ENCODE assay signal across 2 cellular contexts in the genomic region with DNA sequence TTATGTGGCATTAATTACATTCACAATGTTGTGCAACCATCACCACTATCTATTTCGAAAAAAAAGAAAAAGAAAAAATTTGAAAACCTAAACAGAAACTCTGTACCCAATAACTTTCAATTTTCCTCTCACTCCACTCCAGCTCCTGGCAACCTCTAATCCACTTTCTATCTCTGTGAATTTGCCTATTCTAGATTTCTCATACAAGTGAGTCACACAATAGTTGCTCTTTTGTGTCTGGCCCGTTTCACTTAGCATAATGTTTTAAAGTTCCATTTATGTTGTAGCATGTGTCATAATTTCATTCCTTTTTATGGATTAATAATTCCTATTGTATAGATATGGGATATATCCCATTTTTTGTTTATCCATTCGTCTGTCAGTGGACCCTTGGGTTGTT.
TF ChIP-seq lines count a peak whose summit lies in the region.

No MANE protein-coding gene starts in this region.

TF ChIP-seq in SK-N-SH, 30 proteins besides CTCF, POLR2A, EP300 and RAD21 (continued from another document):
- TF ChIP-seq, protein P1, sequence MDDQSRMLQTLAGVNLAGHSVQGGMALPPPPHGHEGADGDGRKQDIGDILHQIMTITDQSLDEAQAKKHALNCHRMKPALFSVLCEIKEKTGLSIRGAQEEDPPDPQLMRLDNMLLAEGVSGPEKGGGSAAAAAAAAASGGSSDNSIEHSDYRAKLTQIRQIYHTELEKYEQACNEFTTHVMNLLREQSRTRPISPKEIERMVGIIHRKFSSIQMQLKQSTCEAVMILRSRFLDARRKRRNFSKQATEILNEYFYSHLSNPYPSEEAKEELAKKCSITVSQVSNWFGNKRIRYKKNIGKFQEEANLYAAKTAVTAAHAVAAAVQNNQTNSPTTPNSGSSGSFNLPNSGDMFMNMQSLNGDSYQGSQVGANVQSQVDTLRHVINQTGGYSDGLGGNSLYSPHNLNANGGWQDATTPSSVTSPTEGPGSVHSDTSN (IDR thresholded peaks at IDR 0.05), result no peak
- TF ChIP-seq, protein P2, sequence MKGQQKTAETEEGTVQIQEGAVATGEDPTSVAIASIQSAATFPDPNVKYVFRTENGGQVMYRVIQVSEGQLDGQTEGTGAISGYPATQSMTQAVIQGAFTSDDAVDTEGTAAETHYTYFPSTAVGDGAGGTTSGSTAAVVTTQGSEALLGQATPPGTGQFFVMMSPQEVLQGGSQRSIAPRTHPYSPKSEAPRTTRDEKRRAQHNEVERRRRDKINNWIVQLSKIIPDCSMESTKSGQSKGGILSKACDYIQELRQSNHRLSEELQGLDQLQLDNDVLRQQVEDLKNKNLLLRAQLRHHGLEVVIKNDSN (IDR thresholded peaks at IDR 0.05; ENCODE audit: borderline replicate concordance, low read depth), result no peak
- TF ChIP-seq MEF2A (IDR thresholded peaks at IDR 0.05; ENCODE audit: borderline replicate concordance, low read depth) (no peak), EZH2phosphoT487 (IDR thresholded peaks at IDR 0.05; ENCODE audit: borderline replicate concordance, low read depth) (no peak), SIN3A (IDR thresholded peaks at IDR 0.05; ENCODE audit: borderline replicate concordance, low read depth, low read length) (no peak)
- TF ChIP-seq, protein P3, sequence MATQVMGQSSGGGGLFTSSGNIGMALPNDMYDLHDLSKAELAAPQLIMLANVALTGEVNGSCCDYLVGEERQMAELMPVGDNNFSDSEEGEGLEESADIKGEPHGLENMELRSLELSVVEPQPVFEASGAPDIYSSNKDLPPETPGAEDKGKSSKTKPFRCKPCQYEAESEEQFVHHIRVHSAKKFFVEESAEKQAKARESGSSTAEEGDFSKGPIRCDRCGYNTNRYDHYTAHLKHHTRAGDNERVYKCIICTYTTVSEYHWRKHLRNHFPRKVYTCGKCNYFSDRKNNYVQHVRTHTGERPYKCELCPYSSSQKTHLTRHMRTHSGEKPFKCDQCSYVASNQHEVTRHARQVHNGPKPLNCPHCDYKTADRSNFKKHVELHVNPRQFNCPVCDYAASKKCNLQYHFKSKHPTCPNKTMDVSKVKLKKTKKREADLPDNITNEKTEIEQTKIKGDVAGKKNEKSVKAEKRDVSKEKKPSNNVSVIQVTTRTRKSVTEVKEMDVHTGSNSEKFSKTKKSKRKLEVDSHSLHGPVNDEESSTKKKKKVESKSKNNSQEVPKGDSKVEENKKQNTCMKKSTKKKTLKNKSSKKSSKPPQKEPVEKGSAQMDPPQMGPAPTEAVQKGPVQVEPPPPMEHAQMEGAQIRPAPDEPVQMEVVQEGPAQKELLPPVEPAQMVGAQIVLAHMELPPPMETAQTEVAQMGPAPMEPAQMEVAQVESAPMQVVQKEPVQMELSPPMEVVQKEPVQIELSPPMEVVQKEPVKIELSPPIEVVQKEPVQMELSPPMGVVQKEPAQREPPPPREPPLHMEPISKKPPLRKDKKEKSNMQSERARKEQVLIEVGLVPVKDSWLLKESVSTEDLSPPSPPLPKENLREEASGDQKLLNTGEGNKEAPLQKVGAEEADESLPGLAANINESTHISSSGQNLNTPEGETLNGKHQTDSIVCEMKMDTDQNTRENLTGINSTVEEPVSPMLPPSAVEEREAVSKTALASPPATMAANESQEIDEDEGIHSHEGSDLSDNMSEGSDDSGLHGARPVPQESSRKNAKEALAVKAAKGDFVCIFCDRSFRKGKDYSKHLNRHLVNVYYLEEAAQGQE (IDR thresholded peaks at IDR 0.05; ENCODE audit: low read depth, low read length), result no peak
- TF ChIP-seq, protein P4, sequence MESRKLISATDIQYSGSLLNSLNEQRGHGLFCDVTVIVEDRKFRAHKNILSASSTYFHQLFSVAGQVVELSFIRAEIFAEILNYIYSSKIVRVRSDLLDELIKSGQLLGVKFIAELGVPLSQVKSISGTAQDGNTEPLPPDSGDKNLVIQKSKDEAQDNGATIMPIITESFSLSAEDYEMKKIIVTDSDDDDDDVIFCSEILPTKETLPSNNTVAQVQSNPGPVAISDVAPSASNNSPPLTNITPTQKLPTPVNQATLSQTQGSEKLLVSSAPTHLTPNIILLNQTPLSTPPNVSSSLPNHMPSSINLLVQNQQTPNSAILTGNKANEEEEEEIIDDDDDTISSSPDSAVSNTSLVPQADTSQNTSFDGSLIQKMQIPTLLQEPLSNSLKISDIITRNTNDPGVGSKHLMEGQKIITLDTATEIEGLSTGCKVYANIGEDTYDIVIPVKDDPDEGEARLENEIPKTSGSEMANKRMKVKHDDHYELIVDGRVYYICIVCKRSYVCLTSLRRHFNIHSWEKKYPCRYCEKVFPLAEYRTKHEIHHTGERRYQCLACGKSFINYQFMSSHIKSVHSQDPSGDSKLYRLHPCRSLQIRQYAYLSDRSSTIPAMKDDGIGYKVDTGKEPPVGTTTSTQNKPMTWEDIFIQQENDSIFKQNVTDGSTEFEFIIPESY (IDR thresholded peaks at IDR 0.05; ENCODE audit: borderline replicate concordance, low read depth), result no peak
- TF ChIP-seq, protein P5, sequence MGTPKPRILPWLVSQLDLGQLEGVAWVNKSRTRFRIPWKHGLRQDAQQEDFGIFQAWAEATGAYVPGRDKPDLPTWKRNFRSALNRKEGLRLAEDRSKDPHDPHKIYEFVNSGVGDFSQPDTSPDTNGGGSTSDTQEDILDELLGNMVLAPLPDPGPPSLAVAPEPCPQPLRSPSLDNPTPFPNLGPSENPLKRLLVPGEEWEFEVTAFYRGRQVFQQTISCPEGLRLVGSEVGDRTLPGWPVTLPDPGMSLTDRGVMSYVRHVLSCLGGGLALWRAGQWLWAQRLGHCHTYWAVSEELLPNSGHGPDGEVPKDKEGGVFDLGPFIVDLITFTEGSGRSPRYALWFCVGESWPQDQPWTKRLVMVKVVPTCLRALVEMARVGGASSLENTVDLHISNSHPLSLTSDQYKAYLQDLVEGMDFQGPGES (IDR thresholded peaks at IDR 0.05; ENCODE audit: low read depth, low read length), result no peak
TF ChIP-seq in SK-N-SH: peak in this region for 0.

TF ChIP-seq in SK-N-SH treated with all-trans-retinoic acid at 6 μM for 48 hours, 23 proteins besides CTCF, POLR2A, EP300 and RAD21 (continued from another document):
- TF ChIP-seq, protein P6, sequence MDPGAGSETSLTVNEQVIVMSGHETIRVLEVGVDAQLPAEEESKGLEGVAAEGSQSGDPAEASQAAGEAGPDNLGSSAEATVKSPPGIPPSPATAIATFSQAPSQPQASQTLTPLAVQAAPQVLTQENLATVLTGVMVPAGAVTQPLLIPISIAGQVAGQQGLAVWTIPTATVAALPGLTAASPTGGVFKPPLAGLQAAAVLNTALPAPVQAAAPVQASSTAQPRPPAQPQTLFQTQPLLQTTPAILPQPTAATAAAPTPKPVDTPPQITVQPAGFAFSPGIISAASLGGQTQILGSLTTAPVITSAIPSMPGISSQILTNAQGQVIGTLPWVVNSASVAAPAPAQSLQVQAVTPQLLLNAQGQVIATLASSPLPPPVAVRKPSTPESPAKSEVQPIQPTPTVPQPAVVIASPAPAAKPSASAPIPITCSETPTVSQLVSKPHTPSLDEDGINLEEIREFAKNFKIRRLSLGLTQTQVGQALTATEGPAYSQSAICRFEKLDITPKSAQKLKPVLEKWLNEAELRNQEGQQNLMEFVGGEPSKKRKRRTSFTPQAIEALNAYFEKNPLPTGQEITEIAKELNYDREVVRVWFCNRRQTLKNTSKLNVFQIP (CRISPR knock-in tag; IDR thresholded peaks at IDR 0.05; ENCODE audit: borderline replicate concordance, low read depth), result no peak
- no peak for TF ChIP-seq OSR1 (CRISPR knock-in tag; IDR thresholded peaks at IDR 0.05)
- no peak for TF ChIP-seq SNAI2 (CRISPR knock-in tag; IDR thresholded peaks at IDR 0.05)
- TF ChIP-seq, protein P7, sequence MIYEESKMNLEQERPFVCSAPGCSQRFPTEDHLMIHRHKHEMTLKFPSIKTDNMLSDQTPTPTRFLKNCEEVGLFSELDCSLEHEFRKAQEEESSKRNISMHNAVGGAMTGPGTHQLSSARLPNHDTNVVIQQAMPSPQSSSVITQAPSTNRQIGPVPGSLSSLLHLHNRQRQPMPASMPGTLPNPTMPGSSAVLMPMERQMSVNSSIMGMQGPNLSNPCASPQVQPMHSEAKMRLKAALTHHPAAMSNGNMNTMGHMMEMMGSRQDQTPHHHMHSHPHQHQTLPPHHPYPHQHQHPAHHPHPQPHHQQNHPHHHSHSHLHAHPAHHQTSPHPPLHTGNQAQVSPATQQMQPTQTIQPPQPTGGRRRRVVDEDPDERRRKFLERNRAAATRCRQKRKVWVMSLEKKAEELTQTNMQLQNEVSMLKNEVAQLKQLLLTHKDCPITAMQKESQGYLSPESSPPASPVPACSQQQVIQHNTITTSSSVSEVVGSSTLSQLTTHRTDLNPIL (CRISPR knock-in tag; IDR thresholded peaks at IDR 0.05; ENCODE audit: low read depth), result no peak
